Comparison of ENCODE assay signal across 15 cellular contexts in genomic region chr19:3746371-3747056, GRCh38. TPM values are rescaled to one million over a fixed set of nuclear protein-coding genes. Genes with fewer than 3 reads are reported as not detected.
A peak's percentile ranks its signal among the peaks of the same experiment; 100 is the strongest.
DNase-seq lines count a peak whose midpoint lies in the region; ATAC-seq, FAIRE-seq and TF ChIP-seq lines count a peak whose summit lies in the region.
"Had no signal": no experiment of that assay in that cellular context is flagged by ENCODE, and none has a peak within 500 bp of the region (broad histone marks: within the 10 kb centered on the region; RNA-seq: fewer than 3 reads in every experiment).

No MANE protein-coding gene starts in this region.

- no peak for ATAC-seq in HepG2
- no peak for ATAC-seq in right lobe of liver
- ATAC-seq in stimulated activated naive B cell treated with anti-CD40 and anti-IgM and Interleukin-4, amounts not matched to agents 10 μg/mL and 1 μg/mL and 100 μg/mL, for 72 hours (replicated peaks), result no peak
- no peak for ATAC-seq in natural killer cell

- BruUV-seq in HepG2 (replicated peaks; lab: Mats Ljungman, UMichigan), result no TSS peak

- H3K9ac ChIP-seq in HepG2 (ENCODE audit: insufficient read depth, low read depth, low read length) (no peak overlapping the region), mesenchymal stem cell (ENCODE audit: low read length) (no peak overlapping the region)
- H3K9ac ChIP-seq: BLaER1 treated with 17β-estradiol and CSF1 and Interleukin-3, amounts not matched to agents 10 nM and 100 nM had no signal

- H3K9me3 ChIP-seq in HepG2 (ENCODE audit: low read length), result no peaks in the 10 kb centered on the region
- no peaks in the 10 kb centered on the region for H3K9me3 ChIP-seq in right lobe of liver
- H3K9me3 ChIP-seq in mesenchymal stem cell (ENCODE audit: control insufficient read depth, low read length), result no peaks in the 10 kb centered on the region

- TF ChIP-seq EP300 in HepG2 (IDR thresholded peaks at IDR 0.05; ENCODE audit: low read depth in 2 of 2, low read length in 2 of 2), result no peak
- TF ChIP-seq EP300 in HepG2 (CRISPR knock-in tag; IDR thresholded peaks at IDR 0.05; ENCODE audit: borderline replicate concordance), result no peak

- no peak overlapping the region for H3K18ac ChIP-seq in mesenchymal stem cell (ENCODE audit: low read depth in 1 of 2, low read length in 2 of 2)

- CTCF ChIA-PET in HepG2 (lab: Yijun Ruan, JAX; ENCODE audit: low intra/inter-chr PET ratio, low total read pairs), result no interaction called here

- H3K36me3 ChIP-seq in HepG2 (replicated peaks in 1 of 2; ENCODE audit: control insufficient read depth in 1 of 2, insufficient read depth in 2 of 2, low read length in 2 of 2), result peaks cover 0 to 4% of the 10 kb centered on the region in 2 experiments; a peak in 2 of 5 replicates
- peaks cover 0 to 14% (median 1%) of the 10 kb centered on the region in 4 donors for H3K36me3 ChIP-seq in right lobe of liver
- peaks cover 20 to 22% of the 10 kb centered on the region in 2 experiments for H3K36me3 ChIP-seq in mesenchymal stem cell (ENCODE audit: control insufficient read depth in 1 of 2, insufficient read depth in 2 of 2, low read depth in 1 of 2, low read length in 2 of 2)

- no peak overlapping the region for H2BK12ac ChIP-seq in mesenchymal stem cell (ENCODE audit: low read length in 2 of 2)

- no peak for DNase-seq in HepG2 (ENCODE audit: low spot score)
- DNase-seq in right lobe of liver, result no peak
- no peak for DNase-seq in mesenchymal stem cell
- no peak for DNase-seq in stimulated activated naive B cell treated with anti-CD40 and anti-IgM and Interleukin-4, amounts not matched to agents 10 μg/mL and 1 μg/mL and 100 μg/mL, for 72 hours
- no peak for DNase-seq in natural killer cell
- DNase-seq in amniotic stem cell (lab: John Stamatoyannopoulos, UW), result no peak
- DNase-seq: ACHN; Calu3; CD4-positive, CD25-positive, alpha-beta regulatory T cell; DMS 273 treated with DMSO at 0.1 percent for 48 hours; IMR-90 had no signal

- H3K23ac ChIP-seq in mesenchymal stem cell (ENCODE audit: low read length in 2 of 2), result no peak overlapping the region

- H3K4me3 ChIP-seq in HepG2 (replicated peaks in 1 of 3; ENCODE audit: insufficient read depth in 1 of 3, low read depth in 2 of 3, low read length in 3 of 3), result no peak overlapping the region
- no peak overlapping the region for H3K4me3 ChIP-seq in right lobe of liver
- no peak overlapping the region for H3K4me3 ChIP-seq in mesenchymal stem cell (ENCODE audit: insufficient read depth in 1 of 2, low read depth in 1 of 2, low read length in 2 of 2)
- H3K4me3 ChIP-seq: BLaER1 treated with 17β-estradiol and CSF1 and Interleukin-3, amounts not matched to agents 10 nM and 100 nM had no signal

- H3K4me2 ChIP-seq in HepG2 (ENCODE audit: low read depth, low read length) (no peak overlapping the region), mesenchymal stem cell (ENCODE audit: low read length, poor library complexity, severe bottlenecking) (no peak overlapping the region)
- H3K4me2 ChIP-seq: BLaER1 treated with 17β-estradiol and CSF1 and Interleukin-3, amounts not matched to agents 10 nM and 100 nM had no signal

- H3K27me3 Mint-ChIP-seq in stimulated activated naive B cell treated with anti-CD40 and anti-IgM and Interleukin-4, amounts not matched to agents 10 μg/mL and 1 μg/mL and 100 μg/mL, for 72 hours, result peaks cover 0 to 6% of the 10 kb centered on the region in 2 donors
- H3K27me3 Mint-ChIP-seq in natural killer cell (ENCODE audit: low read depth in 2 of 2), result no peaks in the 10 kb centered on the region
- H3K27me3 Mint-ChIP-seq: CD4-positive, CD25-positive, alpha-beta regulatory T cell had no signal

- no peak overlapping the region for H2AK5ac ChIP-seq in mesenchymal stem cell (ENCODE audit: low read length, severe bottlenecking)

- no peaks in the 10 kb centered on the region for H3K79me1 ChIP-seq in mesenchymal stem cell (replicated peaks; ENCODE audit: low read length, poor library complexity, severe bottlenecking)

- TF ChIP-seq RAD21 in HepG2 (CRISPR knock-in tag; IDR thresholded peaks at IDR 0.05), result no peak

- H2BK5ac ChIP-seq in mesenchymal stem cell (ENCODE audit: low read depth, low read length, poor library complexity, severe bottlenecking), result no peak overlapping the region

- intact Hi-C loops in HepG2 (cut with micrococcal nuclease; ENCODE audit: unreplicated experiment), result no loop called here
- intact Hi-C loops in right lobe of liver (cut with DNase I), result no loop called here
- intact Hi-C loops in natural killer cell (cut with micrococcal nuclease), result no loop called here

- H3K14ac ChIP-seq in mesenchymal stem cell (ENCODE audit: low read length in 2 of 2), result no peak overlapping the region

- peak overlapping the region; percentile 37 for H3K27ac Mint-ChIP-seq in stimulated activated naive B cell treated with anti-CD40 and anti-IgM and Interleukin-4, amounts not matched to agents 10 μg/mL and 1 μg/mL and 100 μg/mL, for 72 hours
- no peak overlapping the region for H3K27ac Mint-ChIP-seq in natural killer cell

- H4K91ac ChIP-seq in mesenchymal stem cell (ENCODE audit: low read length), result peak overlapping the region; percentile 15

- no peak for FAIRE-seq in HepG2 (lab: Jason Lieb, UNC)

- no peaks in the 10 kb centered on the region for H3K4me1 Mint-ChIP-seq in stimulated activated naive B cell treated with anti-CD40 and anti-IgM and Interleukin-4, amounts not matched to agents 10 μg/mL and 1 μg/mL and 100 μg/mL, for 72 hours
- H3K4me1 Mint-ChIP-seq in natural killer cell, result no peaks in the 10 kb centered on the region
- H3K4me1 Mint-ChIP-seq: CD4-positive, CD25-positive, alpha-beta regulatory T cell had no signal

- H3K4ac ChIP-seq in mesenchymal stem cell (ENCODE audit: low read depth in 1 of 2, low read length in 2 of 2), result no peak overlapping the region

- no peak overlapping the region for H2BK120ac ChIP-seq in mesenchymal stem cell (ENCODE audit: low read depth, low read length)

- no peak overlapping the region for H4K8ac ChIP-seq in mesenchymal stem cell (ENCODE audit: low read length)

- H3K27ac ChIP-seq in HepG2 (ENCODE audit: extremely low read length, insufficient read depth, low read length), result no peak overlapping the region
- H3K27ac ChIP-seq in right lobe of liver, result no peak overlapping the region
- H3K27ac ChIP-seq in mesenchymal stem cell (ENCODE audit: low read length, poor library complexity, severe bottlenecking), result no peak overlapping the region
- H3K27ac ChIP-seq: BLaER1 treated with 17β-estradiol and CSF1 and Interleukin-3, amounts not matched to agents 10 nM and 100 nM had no signal

- no peaks in the 10 kb centered on the region for H4K20me1 ChIP-seq in HepG2 (ENCODE audit: insufficient read depth, low read length)

- H3K27me3 ChIP-seq in HepG2 (ENCODE audit: control insufficient read depth in 1 of 2, insufficient read depth in 2 of 2, low read length in 2 of 2) (no peaks in the 10 kb centered on the region), right lobe of liver (no peaks in the 10 kb centered on the region), mesenchymal stem cell (ENCODE audit: control insufficient read depth in 1 of 2, insufficient read depth in 1 of 2, low read length in 2 of 2) (peaks cover 0 to 22% of the 10 kb centered on the region in 2 experiments)
- H3K27me3 ChIP-seq: BLaER1 treated with 17β-estradiol and CSF1 and Interleukin-3, amounts not matched to agents 10 nM and 100 nM had no signal

- POLR2A ChIA-PET in HepG2 (lab: Yijun Ruan, JAX), result interaction anchor here (0.6 to 0.7 kb wide), 2 partner anchors 15 to 1321 kb away, joined by 3 to 6 read pairs; partner anchors contain the start of gene APBA3

- no peaks in the 10 kb centered on the region for H3K9me3 Mint-ChIP-seq in stimulated activated naive B cell treated with anti-CD40 and anti-IgM and Interleukin-4, amounts not matched to agents 10 μg/mL and 1 μg/mL and 100 μg/mL, for 72 hours
- no peaks in the 10 kb centered on the region for H3K9me3 Mint-ChIP-seq in natural killer cell
- H3K9me3 Mint-ChIP-seq: CD4-positive, CD25-positive, alpha-beta regulatory T cell had no signal

- no peak overlapping the region for H3K4me3 Mint-ChIP-seq in stimulated activated naive B cell treated with anti-CD40 and anti-IgM and Interleukin-4, amounts not matched to agents 10 μg/mL and 1 μg/mL and 100 μg/mL, for 72 hours
- no peak overlapping the region for H3K4me3 Mint-ChIP-seq in natural killer cell
- H3K4me3 Mint-ChIP-seq: CD4-positive, CD25-positive, alpha-beta regulatory T cell had no signal

- H3K4me1 ChIP-seq in HepG2 (ENCODE audit: insufficient read depth, low read length) (no peaks in the 10 kb centered on the region), right lobe of liver (no peaks in the 10 kb centered on the region), mesenchymal stem cell (ENCODE audit: control insufficient read depth, insufficient read depth, low read depth, low read length) (peaks cover 4% of the 10 kb centered on the region)
- H3K4me1 ChIP-seq: BLaER1 treated with 17β-estradiol and CSF1 and Interleukin-3, amounts not matched to agents 10 nM and 100 nM had no signal

- H3K79me2 ChIP-seq in HepG2 (ENCODE audit: insufficient read depth, low read length), result no peaks in the 10 kb centered on the region

- peaks cover 19 to 22% of the 10 kb centered on the region in 2 donors for H3K36me3 Mint-ChIP-seq in stimulated activated naive B cell treated with anti-CD40 and anti-IgM and Interleukin-4, amounts not matched to agents 10 μg/mL and 1 μg/mL and 100 μg/mL, for 72 hours
- H3K36me3 Mint-ChIP-seq in natural killer cell, result no peaks in the 10 kb centered on the region

- no peak for TF ChIP-seq POLR2A in HepG2 (IDR thresholded peaks at IDR 0.05; ENCODE audit: insufficient read depth in 1 of 2, low read depth in 2 of 2, low read length in 2 of 2)
- TF ChIP-seq POLR2A in right lobe of liver (IDR thresholded peaks at IDR 0.05), result no peak

- no peak for TF ChIP-seq CTCF in HepG2 (CRISPR knock-in tag; IDR thresholded peaks at IDR 0.05)
- TF ChIP-seq CTCF in right lobe of liver (IDR thresholded peaks at IDR 0.05), result no peak
- TF ChIP-seq CTCF in natural killer cell (IDR thresholded peaks at IDR 0.05), result no peak

- in situ Hi-C loops in HepG2 (cut with HindIII; ENCODE audit: extremely low pct_ligation_motif_present, low pct_unique_long_range_greater_than_20kb), result no loop called here

- H2AFZ ChIP-seq in HepG2 (ENCODE audit: low read length) (no peak overlapping the region), mesenchymal stem cell (ENCODE audit: low read depth, low read length) (no peak overlapping the region)

- H2BK15ac ChIP-seq in mesenchymal stem cell (ENCODE audit: low read depth, poor library complexity, severe bottlenecking), result no peak overlapping the region

- WGBS in HepG2 (ENCODE audit: low lambda C conversion rate), result 95% methylated on average over 19 of the region's 31 CpGs
- WGBS in right lobe of liver (ENCODE audit: insufficient coverage, low coverage, low lambda C conversion rate, missing lambda C conversion rate), result 82% methylated on average over 14 of the region's 31 CpGs
- WGBS in mesenchymal stem cell, result 89% methylated on average over 31 of the region's 31 CpGs

RNA-seq across cellular contexts. Expression of gene APBA3, which starts 15.0 kb away (rescaled TPM):
- total RNA-seq in HepG2 (2016; rRNA removed; fragmentation: Illumina TruSeq; extraction: Trizol) (12.9 and 14.3 TPM in 2 replicates), right lobe of liver (10 to 100 TPM; 10.1 to 24.1 (median 12.6) TPM), natural killer cell (10 to 100 TPM; 39.9 to 53.6 (median 43.8) TPM)
- total RNA-seq in HepG2 (2016; cell fraction: cytosol; rRNA removed; fragmentation: Illumina TruSeq; extraction: Trizol; ENCODE audit: low read depth), result 5.4 and 8.4 TPM in 2 replicates
- total RNA-seq in HepG2 (2016; cell fraction: insoluble cytoplasmic fraction; rRNA removed; fragmentation: Illumina TruSeq; extraction: Trizol), result 12.1 and 15.3 TPM in 2 replicates
- total RNA-seq in HepG2 (2016; cell fraction: membrane; rRNA removed; fragmentation: Illumina TruSeq; extraction: Trizol), result 9.8 and 12.8 TPM in 2 replicates
- total RNA-seq in HepG2 (2016; cell fraction: nucleus; rRNA removed; fragmentation: Illumina TruSeq; extraction: Trizol), result 10.6 and 14.8 TPM in 2 replicates
- polyA plus RNA-seq in HepG2 (2011; rRNA removed), result 14.2 and 18.7 TPM in 2 replicates
- 6.1 and 12.7 TPM in 2 replicates for polyA plus RNA-seq in HepG2 (2011; cell fraction: cytosol; rRNA removed)
- polyA plus RNA-seq in HepG2 (2011; cell fraction: nucleus; rRNA removed), result 76.0 and 85.8 TPM in 2 replicates
- polyA plus RNA-seq in HepG2 (2012), result 6.8 and 9.1 TPM in 2 replicates
- polyA plus RNA-seq in HepG2 (2016; cell fraction: cytosol; fragmentation: Illumina TruSeq; extraction: Trizol; ENCODE audit: low read depth), result 2.7 and 3.6 TPM in 2 replicates
- 9.5 and 10.3 TPM in 2 replicates for polyA plus RNA-seq in HepG2 (2016; cell fraction: insoluble cytoplasmic fraction; fragmentation: Illumina TruSeq; extraction: Trizol; ENCODE audit: low read depth)
- polyA plus RNA-seq in HepG2 (2016; cell fraction: membrane; fragmentation: Illumina TruSeq; extraction: Trizol; ENCODE audit: low read depth), result 6.0 and 6.1 TPM in 2 replicates
- polyA plus RNA-seq in HepG2 (2016; cell fraction: nucleus; fragmentation: Illumina TruSeq; extraction: Trizol; ENCODE audit: insufficient read depth, low read depth), result 28.0 and 28.5 TPM in 2 replicates
- 14.2 and 22.9 TPM in 2 replicates for polyA minus RNA-seq in HepG2 (2011; rRNA and poly(A)+ RNA removed; ENCODE audit: low replicate concordance)
- polyA minus RNA-seq in HepG2 (2011; cell fraction: cytosol; rRNA and poly(A)+ RNA removed), result 7.5 and 7.9 TPM in 2 replicates
- polyA minus RNA-seq in HepG2 (2011; cell fraction: nucleus; rRNA and poly(A)+ RNA removed), result 15.3 and 18.5 TPM in 2 replicates
- 12.8 TPM for polyA plus RNA-seq in mesenchymal stem cell (2013, experiment 1 of 2)
- polyA plus RNA-seq in mesenchymal stem cell (2013, experiment 2 of 2), result 13.3 TPM

RNA-seq across cellular contexts. Expression of gene MRPL54, which starts 16.0 kb away (rescaled TPM):
- total RNA-seq in HepG2 (2016; rRNA removed; fragmentation: Illumina TruSeq; extraction: Trizol) (66.9 and 85.6 TPM in 2 replicates), right lobe of liver (10 to 100 TPM; 52.5 to 81.2 (median 61.9) TPM), natural killer cell (10 to 100 TPM; 54.1 to 60.5 (median 55.5) TPM)
- total RNA-seq in HepG2 (2016; cell fraction: cytosol; rRNA removed; fragmentation: Illumina TruSeq; extraction: Trizol; ENCODE audit: low read depth), result 36.4 and 42.5 TPM in 2 replicates
- 71.3 and 95.8 TPM in 2 replicates for total RNA-seq in HepG2 (2016; cell fraction: insoluble cytoplasmic fraction; rRNA removed; fragmentation: Illumina TruSeq; extraction: Trizol)
- total RNA-seq in HepG2 (2016; cell fraction: membrane; rRNA removed; fragmentation: Illumina TruSeq; extraction: Trizol), result 34.6 and 39.3 TPM in 2 replicates
- 17.6 and 22.0 TPM in 2 replicates for total RNA-seq in HepG2 (2016; cell fraction: nucleus; rRNA removed; fragmentation: Illumina TruSeq; extraction: Trizol)
- polyA plus RNA-seq in HepG2 (2011; rRNA removed), result 36.8 and 37.2 TPM in 2 replicates
- 49.6 and 71.2 TPM in 2 replicates for polyA plus RNA-seq in HepG2 (2011; cell fraction: cytosol; rRNA removed)
- 14.2 and 18.6 TPM in 2 replicates for polyA plus RNA-seq in HepG2 (2011; cell fraction: nucleus; rRNA removed)
- 22.5 and 27.7 TPM in 2 replicates for polyA plus RNA-seq in HepG2 (2012)
- polyA plus RNA-seq in HepG2 (2016; cell fraction: cytosol; fragmentation: Illumina TruSeq; extraction: Trizol; ENCODE audit: low read depth), result 36.7 and 39.3 TPM in 2 replicates
- polyA plus RNA-seq in HepG2 (2016; cell fraction: insoluble cytoplasmic fraction; fragmentation: Illumina TruSeq; extraction: Trizol; ENCODE audit: low read depth), result 81.5 and 84.4 TPM in 2 replicates
- polyA plus RNA-seq in HepG2 (2016; cell fraction: membrane; fragmentation: Illumina TruSeq; extraction: Trizol; ENCODE audit: low read depth), result 25.3 and 29.3 TPM in 2 replicates
- 29.4 and 38.4 TPM in 2 replicates for polyA plus RNA-seq in HepG2 (2016; cell fraction: nucleus; fragmentation: Illumina TruSeq; extraction: Trizol; ENCODE audit: insufficient read depth, low read depth)
- 6.8 and 14.7 TPM in 2 replicates for polyA minus RNA-seq in HepG2 (2011; rRNA and poly(A)+ RNA removed; ENCODE audit: low replicate concordance)
- polyA minus RNA-seq in HepG2 (2011; cell fraction: cytosol; rRNA and poly(A)+ RNA removed), result 6.7 and 10.6 TPM in 2 replicates
- 4.5 and 6.2 TPM in 2 replicates for polyA minus RNA-seq in HepG2 (2011; cell fraction: nucleus; rRNA and poly(A)+ RNA removed)
- polyA plus RNA-seq in mesenchymal stem cell (2013, experiment 1 of 2), result 54.1 TPM
- 56.4 TPM for polyA plus RNA-seq in mesenchymal stem cell (2013, experiment 2 of 2)

RNA-seq across cellular contexts. Expression of gene RAX2, which starts 25.5 kb away (rescaled TPM):
- total RNA-seq in HepG2 (2016; rRNA removed; fragmentation: Illumina TruSeq; extraction: Trizol) (not detected in 2 replicates), right lobe of liver (not detected), natural killer cell (not detected)
- total RNA-seq in HepG2 (2016; cell fraction: cytosol; rRNA removed; fragmentation: Illumina TruSeq; extraction: Trizol; ENCODE audit: low read depth), result not detected in 2 replicates
- not detected in 2 replicates for total RNA-seq in HepG2 (2016; cell fraction: insoluble cytoplasmic fraction; rRNA removed; fragmentation: Illumina TruSeq; extraction: Trizol)
- not detected in 2 replicates for total RNA-seq in HepG2 (2016; cell fraction: membrane; rRNA removed; fragmentation: Illumina TruSeq; extraction: Trizol)
- not detected in 2 replicates for total RNA-seq in HepG2 (2016; cell fraction: nucleus; rRNA removed; fragmentation: Illumina TruSeq; extraction: Trizol)
- not detected in 2 replicates for polyA plus RNA-seq in HepG2 (2011; rRNA removed)
- not detected in 2 replicates for polyA plus RNA-seq in HepG2 (2011; cell fraction: cytosol; rRNA removed)
- not detected in 2 replicates for polyA plus RNA-seq in HepG2 (2011; cell fraction: nucleus; rRNA removed)
- not detected in 2 replicates for polyA plus RNA-seq in HepG2 (2012)
- not detected in 2 replicates for polyA plus RNA-seq in HepG2 (2016; cell fraction: cytosol; fragmentation: Illumina TruSeq; extraction: Trizol; ENCODE audit: low read depth)
- polyA plus RNA-seq in HepG2 (2016; cell fraction: insoluble cytoplasmic fraction; fragmentation: Illumina TruSeq; extraction: Trizol; ENCODE audit: low read depth), result not detected in 2 replicates
- polyA plus RNA-seq in HepG2 (2016; cell fraction: membrane; fragmentation: Illumina TruSeq; extraction: Trizol; ENCODE audit: low read depth), result not detected in 2 replicates
- not detected in 2 replicates for polyA plus RNA-seq in HepG2 (2016; cell fraction: nucleus; fragmentation: Illumina TruSeq; extraction: Trizol; ENCODE audit: insufficient read depth, low read depth)
- polyA minus RNA-seq in HepG2 (2011; rRNA and poly(A)+ RNA removed; ENCODE audit: low replicate concordance), result not detected in 2 replicates
- not detected in 2 replicates for polyA minus RNA-seq in HepG2 (2011; cell fraction: cytosol; rRNA and poly(A)+ RNA removed)
- not detected in 2 replicates for polyA minus RNA-seq in HepG2 (2011; cell fraction: nucleus; rRNA and poly(A)+ RNA removed)
- polyA plus RNA-seq in mesenchymal stem cell (2013, experiment 1 of 2), result not detected
- not detected for polyA plus RNA-seq in mesenchymal stem cell (2013, experiment 2 of 2)
- total RNA-seq: A172; Calu3; CD4-positive, CD25-positive, alpha-beta regulatory T cell; Daoy; H4; IMR-90 had no signal
- polyA plus RNA-seq: IMR-90 had no signal

RNA-seq across cellular contexts. Expression of gene TJP3, which starts 38.3 kb away (rescaled TPM):
- total RNA-seq in HepG2 (2016; rRNA removed; fragmentation: Illumina TruSeq; extraction: Trizol) (20.6 and 21.5 TPM in 2 replicates), right lobe of liver (10 to 100 TPM in 5 of 6 experiments, 1 to 10 TPM in 1; 7.9 to 27.0 (median 16.5) TPM), natural killer cell (1 to 10 TPM; 1.1 to 2.9 (median 1.3) TPM)
- 4.8 and 6.1 TPM in 2 replicates for total RNA-seq in HepG2 (2016; cell fraction: cytosol; rRNA removed; fragmentation: Illumina TruSeq; extraction: Trizol; ENCODE audit: low read depth)
- 12.8 and 26.0 TPM in 2 replicates for total RNA-seq in HepG2 (2016; cell fraction: insoluble cytoplasmic fraction; rRNA removed; fragmentation: Illumina TruSeq; extraction: Trizol)
- 6.5 and 7.3 TPM in 2 replicates for total RNA-seq in HepG2 (2016; cell fraction: membrane; rRNA removed; fragmentation: Illumina TruSeq; extraction: Trizol)
- total RNA-seq in HepG2 (2016; cell fraction: nucleus; rRNA removed; fragmentation: Illumina TruSeq; extraction: Trizol), result 21.9 and 26.6 TPM in 2 replicates
- 2.3 and 3.3 TPM in 2 replicates for polyA plus RNA-seq in HepG2 (2011; rRNA removed)
- 0.60 and 0.95 TPM in 2 replicates for polyA plus RNA-seq in HepG2 (2011; cell fraction: cytosol; rRNA removed)
- 7.0 and 7.9 TPM in 2 replicates for polyA plus RNA-seq in HepG2 (2011; cell fraction: nucleus; rRNA removed)
- polyA plus RNA-seq in HepG2 (2012), result 5.3 and 9.8 TPM in 2 replicates
- polyA plus RNA-seq in HepG2 (2016; cell fraction: cytosol; fragmentation: Illumina TruSeq; extraction: Trizol; ENCODE audit: low read depth), result 1.8 and 2.4 TPM in 2 replicates
- polyA plus RNA-seq in HepG2 (2016; cell fraction: insoluble cytoplasmic fraction; fragmentation: Illumina TruSeq; extraction: Trizol; ENCODE audit: low read depth), result 14.4 and 15.0 TPM in 2 replicates
- 3.0 and 3.4 TPM in 2 replicates for polyA plus RNA-seq in HepG2 (2016; cell fraction: membrane; fragmentation: Illumina TruSeq; extraction: Trizol; ENCODE audit: low read depth)
- 30.0 and 33.5 TPM in 2 replicates for polyA plus RNA-seq in HepG2 (2016; cell fraction: nucleus; fragmentation: Illumina TruSeq; extraction: Trizol; ENCODE audit: insufficient read depth, low read depth)
- polyA minus RNA-seq in HepG2 (2011; rRNA and poly(A)+ RNA removed; ENCODE audit: low replicate concordance), result 4.2 and 4.7 TPM in 2 replicates
- polyA minus RNA-seq in HepG2 (2011; cell fraction: cytosol; rRNA and poly(A)+ RNA removed), result 4.5 and 6.3 TPM in 2 replicates
- 3.5 and 6.6 TPM in 2 replicates for polyA minus RNA-seq in HepG2 (2011; cell fraction: nucleus; rRNA and poly(A)+ RNA removed)
- polyA plus RNA-seq in mesenchymal stem cell (2013, experiment 1 of 2), result not detected
- polyA plus RNA-seq in mesenchymal stem cell (2013, experiment 2 of 2), result not detected
- total RNA-seq: Daoy, H4, IMR-90 had no signal
- polyA plus RNA-seq: IMR-90 had no signal

RNA-seq across cellular contexts. Expression of gene MATK, which starts 39.7 kb away (rescaled TPM):
- total RNA-seq in HepG2 (2016; rRNA removed; fragmentation: Illumina TruSeq; extraction: Trizol), result not detected in 2 replicates
- total RNA-seq in HepG2 (2016; cell fraction: cytosol; rRNA removed; fragmentation: Illumina TruSeq; extraction: Trizol; ENCODE audit: low read depth), result not detected in 2 replicates
- not detected in 2 replicates for total RNA-seq in HepG2 (2016; cell fraction: insoluble cytoplasmic fraction; rRNA removed; fragmentation: Illumina TruSeq; extraction: Trizol)
- not detected in 2 replicates for total RNA-seq in HepG2 (2016; cell fraction: membrane; rRNA removed; fragmentation: Illumina TruSeq; extraction: Trizol)
- not detected in 2 replicates for total RNA-seq in HepG2 (2016; cell fraction: nucleus; rRNA removed; fragmentation: Illumina TruSeq; extraction: Trizol)
- polyA plus RNA-seq in HepG2 (2011; rRNA removed), result 0.09 TPM in 2 replicates
- polyA plus RNA-seq in HepG2 (2011; cell fraction: cytosol; rRNA removed), result 0.11 and 0.14 TPM in 2 replicates
- polyA plus RNA-seq in HepG2 (2011; cell fraction: nucleus; rRNA removed), result 0.32 TPM in 1 of 2 replicates, not detected in the other
- not detected in 2 replicates for polyA plus RNA-seq in HepG2 (2012)
- 0.07 TPM in 1 of 2 replicates, not detected in the other for polyA plus RNA-seq in HepG2 (2016; cell fraction: cytosol; fragmentation: Illumina TruSeq; extraction: Trizol; ENCODE audit: low read depth)
- polyA plus RNA-seq in HepG2 (2016; cell fraction: insoluble cytoplasmic fraction; fragmentation: Illumina TruSeq; extraction: Trizol; ENCODE audit: low read depth), result not detected in 2 replicates
- polyA plus RNA-seq in HepG2 (2016; cell fraction: membrane; fragmentation: Illumina TruSeq; extraction: Trizol; ENCODE audit: low read depth), result not detected in 2 replicates
- polyA plus RNA-seq in HepG2 (2016; cell fraction: nucleus; fragmentation: Illumina TruSeq; extraction: Trizol; ENCODE audit: insufficient read depth, low read depth), result not detected in 2 replicates
- 0.42 and 31.9 TPM in 2 replicates for polyA minus RNA-seq in HepG2 (2011; rRNA and poly(A)+ RNA removed; ENCODE audit: low replicate concordance)
- polyA minus RNA-seq in HepG2 (2011; cell fraction: cytosol; rRNA and poly(A)+ RNA removed), result 0.70 TPM in 1 of 2 replicates, not detected in the other
- polyA minus RNA-seq in HepG2 (2011; cell fraction: nucleus; rRNA and poly(A)+ RNA removed), result not detected in 2 replicates
- 1 to 10 TPM in 3 of 6 experiments, under 1 TPM in 3; 0.49 to 2.5 (median 0.90) TPM for total RNA-seq in right lobe of liver
- polyA plus RNA-seq in mesenchymal stem cell (2013, experiment 1 of 2), result not detected
- not detected for polyA plus RNA-seq in mesenchymal stem cell (2013, experiment 2 of 2)
- 100 to 1,000 TPM; 269 to 353 (median 317) TPM for total RNA-seq in natural killer cell
- total RNA-seq: Calu3, IMR-90 had no signal
- polyA plus RNA-seq: IMR-90 had no signal
